ENCODE assay signal across 23 cellular contexts in genomic region chr14:31941487-31941886, GRCh38.
"Had no signal": no experiment of that assay in that cellular context is flagged by ENCODE, and none has a peak within 500 bp of the region (broad histone marks: within the 10 kb centered on the region; RNA-seq: fewer than 3 reads in every experiment).

No MANE protein-coding gene starts in this region.

- H3K27ac ChIP-seq: coronary artery, foreskin keratinocyte, pancreas, suprapubic skin, thyroid gland, upper lobe of right lung had no signal

- H3K27ac Mint-ChIP-seq: endodermal cell, nephron, progenitor cell of endocrine pancreas had no signal

- H3K9me3 ChIP-seq: pancreas, suprapubic skin, thyroid gland, upper lobe of right lung had no signal

- H3K4me3 ChIP-seq: coronary artery, lung, pancreas, smooth muscle cell, suprapubic skin, thyroid gland, upper lobe of right lung had no signal

- H3K9me3 Mint-ChIP-seq: endodermal cell, naive B cell, nephron had no signal

- H3K36me3 ChIP-seq: pancreas, suprapubic skin, thyroid gland, upper lobe of right lung had no signal

- H3K27me3 Mint-ChIP-seq: naive B cell had no signal

- DNase-seq: effector CD4-positive, alpha-beta T cell; erythroblast; foreskin keratinocyte; head of caudate nucleus; hippocampal formation; left colon; left ventricle myocardium superior; naive B cell; occipital lobe; pancreas; right cardiac atrium; stimulated activated CD4-positive, alpha-beta T cell treated with anti-CD3 and anti-CD28 coated beads, Interleukin-2, amount 100 ng/mL, for 48 hours; stimulated activated naive CD4-positive, alpha-beta T cell treated with Interleukin-2 at 50 U/mL for 16 hours; upper lobe of right lung had no signal

- H3K36me3 Mint-ChIP-seq: naive B cell had no signal

- H3K4me3 Mint-ChIP-seq: endodermal cell, naive B cell, nephron had no signal

- FAIRE-seq: endothelial cell of umbilical vein, pancreas had no signal

- H3K4me1 ChIP-seq: pancreas, thyroid gland, upper lobe of right lung had no signal

- H3K27me3 ChIP-seq: foreskin keratinocyte, pancreas, suprapubic skin, thyroid gland, upper lobe of right lung had no signal

- H3K4me2 ChIP-seq: smooth muscle cell had no signal

- ATAC-seq: foreskin keratinocyte, left colon, left ventricle myocardium superior, pancreas, right cardiac atrium, upper lobe of right lung had no signal
